In genomic region chr21:42411197-42411869, GRCh38 we compare ENCODE assay signal across 15 cellular contexts. TPM values are rescaled to one million over a fixed set of nuclear protein-coding genes. Genes with fewer than 3 reads are reported as not detected.
DNase-seq lines count a peak whose midpoint lies in the region; ATAC-seq and TF ChIP-seq lines count a peak whose summit lies in the region.
"Had no signal": no experiment of that assay in that cellular context is flagged by ENCODE, and none has a peak within 500 bp of the region (broad histone marks: within the 10 kb centered on the region; RNA-seq: fewer than 3 reads in every experiment).

No MANE protein-coding gene starts in this region.

- no peak overlapping the region for H3K4ac ChIP-seq in H9 (ENCODE audit: low read depth, low read length)

- H3K27ac Mint-ChIP-seq in activated naive CD8-positive, alpha-beta T cell treated with anti-CD3 and anti-CD28 coated beads for 36 hours, result no peak overlapping the region
- H3K27ac Mint-ChIP-seq in activated naive CD8-positive, alpha-beta T cell treated with anti-CD3 and anti-CD28 coated beads, Interleukin-2, amount 50 U/mL, for 24 hours, result no peak overlapping the region
- H3K27ac Mint-ChIP-seq in H9 (no peak overlapping the region), WTC11 (no peak overlapping the region), osteocyte (ENCODE audit: unreplicated experiment) (no peak overlapping the region)
- H3K27ac Mint-ChIP-seq: activated CD4-positive, alpha-beta T cell treated with anti-CD3 and anti-CD28 coated beads, Interleukin-2, amount 10 ng/mL, durations not matched to agents 24 days and 14 days; CD8-positive, alpha-beta memory T cell had no signal

- H2BK5ac ChIP-seq in H9 (ENCODE audit: insufficient read length, low read length), result no peak overlapping the region

- no peaks in the 10 kb centered on the region for H4K20me1 ChIP-seq in H9 (ENCODE audit: control insufficient read depth, insufficient read depth, insufficient read length)

- H3K18ac ChIP-seq in H9 (ENCODE audit: insufficient read length, low read depth, low read length), result no peak overlapping the region

- H3K4me1 ChIP-seq in H9 (ENCODE audit: insufficient read depth, low read length), result no peaks in the 10 kb centered on the region
- H3K4me1 ChIP-seq: lower lobe of right lung had no signal

- no peaks in the 10 kb centered on the region for H3K23me2 ChIP-seq in H9 (ENCODE audit: insufficient read length, low read depth, low read length, poor library complexity, severe bottlenecking)

- no peak overlapping the region for H2AFZ ChIP-seq in H9 (ENCODE audit: low read length)

- no peaks in the 10 kb centered on the region for H3K79me2 ChIP-seq in H9 (ENCODE audit: insufficient read depth, low read length)

- no peak overlapping the region for H4K8ac ChIP-seq in H9 (replicated peaks; ENCODE audit: insufficient read length, low read depth, low read length)

- H3K9ac ChIP-seq in H9 (ENCODE audit: extremely low read depth, insufficient read length, low read length), result no peak overlapping the region

- H3K27me3 Mint-ChIP-seq in activated naive CD8-positive, alpha-beta T cell treated with anti-CD3 and anti-CD28 coated beads for 36 hours, result no peaks in the 10 kb centered on the region
- no peaks in the 10 kb centered on the region for H3K27me3 Mint-ChIP-seq in activated naive CD8-positive, alpha-beta T cell treated with anti-CD3 and anti-CD28 coated beads, Interleukin-2, amount 50 U/mL, for 24 hours
- H3K27me3 Mint-ChIP-seq in H9 (ENCODE audit: low read depth) (peaks cover 4% of the 10 kb centered on the region), WTC11 (ENCODE audit: low read depth) (no peaks in the 10 kb centered on the region), osteocyte (ENCODE audit: unreplicated experiment) (peaks cover 25% of the 10 kb centered on the region)
- H3K27me3 Mint-ChIP-seq: activated CD4-positive, alpha-beta T cell treated with anti-CD3 and anti-CD28 coated beads, Interleukin-2, amount 10 ng/mL, durations not matched to agents 24 days and 14 days; CD8-positive, alpha-beta memory T cell; stimulated activated naive CD8-positive, alpha-beta T cell treated with anti-CD3 and anti-CD28 coated beads, Interleukin-15, Interleukin-2, amounts not matched to agents 100 ng/mL and 50 ng/mL, for 24 hours had no signal

- peak; percentile 53 for TF ChIP-seq CTCF in H9 (conservative IDR thresholded peaks at IDR 0.05)
- no peak for TF ChIP-seq CTCF in WTC11 (IDR thresholded peaks at IDR 0.05)
- TF ChIP-seq CTCF in osteocyte (IDR thresholded peaks at IDR 0.05), result peak; percentile 19

- POLR2A ChIA-PET in WTC11 (lab: Charles Lee), result no interaction called here

- H3T11ph ChIP-seq in H9 (ENCODE audit: low read length), result no peak overlapping the region

- no peak overlapping the region for H3K27ac ChIP-seq in H9 (ENCODE audit: insufficient read length, low read depth, low read length)
- H3K27ac ChIP-seq: lower lobe of right lung, SJSA1 had no signal

- H4K91ac ChIP-seq in H9 (ENCODE audit: insufficient read length, low read depth, low read length), result no peak overlapping the region

- no peak overlapping the region for H2BK120ac ChIP-seq in H9 (ENCODE audit: low read depth, low read length, poor library complexity, severe bottlenecking)

- DNase-seq in activated naive CD8-positive, alpha-beta T cell treated with anti-CD3 and anti-CD28 coated beads for 36 hours, result peak; percentile 40
- DNase-seq in activated naive CD8-positive, alpha-beta T cell treated with anti-CD3 and anti-CD28 coated beads, Interleukin-2, amount 50 U/mL, for 24 hours, result no peak
- DNase-seq in H9, result peak; percentile 53
- peak; percentile 47 for DNase-seq in WTC11 (ENCODE audit: low spot score)
- no peak for DNase-seq in osteocyte (ENCODE audit: extremely low spot score, unreplicated experiment)
- DNase-seq in DMS53 (lab: John Stamatoyannopoulos, UW), result no peak
- DNase-seq in NCI-H1417 treated with DMSO at 0.1 percent for 48 hours (lab: John Stamatoyannopoulos, UW), result no peak
- DNase-seq: activated CD4-positive, alpha-beta T cell treated with anti-CD3 and anti-CD28 coated beads, Interleukin-2, amount 10 ng/mL, durations not matched to agents 24 days and 14 days; lower lobe of right lung; NCI-H345; nucleus accumbens had no signal

- H2AK5ac ChIP-seq in H9 (ENCODE audit: insufficient read length, low read length), result no peak overlapping the region

- no peaks in the 10 kb centered on the region for H3K27me3 ChIP-seq in H9 (ENCODE audit: insufficient read depth, low read length)
- H3K27me3 ChIP-seq: SJSA1 had no signal

- H3K79me1 ChIP-seq in H9 (ENCODE audit: insufficient read depth, low read depth, low read length, poor library complexity, severe bottlenecking), result no peaks in the 10 kb centered on the region

- H3K9me3 Mint-ChIP-seq in activated naive CD8-positive, alpha-beta T cell treated with anti-CD3 and anti-CD28 coated beads for 36 hours, result no peaks in the 10 kb centered on the region
- H3K9me3 Mint-ChIP-seq in activated naive CD8-positive, alpha-beta T cell treated with anti-CD3 and anti-CD28 coated beads, Interleukin-2, amount 50 U/mL, for 24 hours, result no peaks in the 10 kb centered on the region
- H3K9me3 Mint-ChIP-seq in H9, result no peaks in the 10 kb centered on the region; a peak in 1 of 5 replicates
- H3K9me3 Mint-ChIP-seq in WTC11, result no peaks in the 10 kb centered on the region
- H3K9me3 Mint-ChIP-seq in osteocyte (ENCODE audit: unreplicated experiment), result no peaks in the 10 kb centered on the region
- H3K9me3 Mint-ChIP-seq: activated CD4-positive, alpha-beta T cell treated with anti-CD3 and anti-CD28 coated beads, Interleukin-2, amount 10 ng/mL, durations not matched to agents 24 days and 14 days; CD8-positive, alpha-beta memory T cell; stimulated activated naive CD8-positive, alpha-beta T cell treated with anti-CD3 and anti-CD28 coated beads, Interleukin-15, Interleukin-2, amounts not matched to agents 100 ng/mL and 50 ng/mL, for 24 hours had no signal

- H4K5ac ChIP-seq in H9 (ENCODE audit: insufficient read length, low read depth, low read length), result no peak overlapping the region

- no peak overlapping the region for H2BK15ac ChIP-seq in H9 (ENCODE audit: low read depth, low read length)

- H3K9me3 ChIP-seq in H9 (ENCODE audit: control insufficient read depth, low read depth, low read length), result no peaks in the 10 kb centered on the region
- H3K9me3 ChIP-seq: lower lobe of right lung had no signal

- no peak overlapping the region for H3K14ac ChIP-seq in H9 (ENCODE audit: insufficient read depth, low read length)

- H3K36me3 Mint-ChIP-seq in activated naive CD8-positive, alpha-beta T cell treated with anti-CD3 and anti-CD28 coated beads for 36 hours, result peaks cover 60% of the 10 kb centered on the region
- H3K36me3 Mint-ChIP-seq in activated naive CD8-positive, alpha-beta T cell treated with anti-CD3 and anti-CD28 coated beads, Interleukin-2, amount 50 U/mL, for 24 hours (ENCODE audit: low read depth), result peaks cover 49% of the 10 kb centered on the region
- H3K36me3 Mint-ChIP-seq in H9 (ENCODE audit: insufficient read depth in 1 of 3, low read depth in 3 of 3), result no peaks in the 10 kb centered on the region
- H3K36me3 Mint-ChIP-seq in WTC11, result no peaks in the 10 kb centered on the region
- H3K36me3 Mint-ChIP-seq in osteocyte (ENCODE audit: unreplicated experiment), result no peaks in the 10 kb centered on the region

- no peak overlapping the region for H3K23ac ChIP-seq in H9 (ENCODE audit: insufficient read length, low read depth, low read length)

- H3K4me1 Mint-ChIP-seq in activated naive CD8-positive, alpha-beta T cell treated with anti-CD3 and anti-CD28 coated beads for 36 hours, result peaks cover 65% of the 10 kb centered on the region
- peaks cover 36% of the 10 kb centered on the region for H3K4me1 Mint-ChIP-seq in activated naive CD8-positive, alpha-beta T cell treated with anti-CD3 and anti-CD28 coated beads, Interleukin-2, amount 50 U/mL, for 24 hours
- H3K4me1 Mint-ChIP-seq in H9 (peaks cover 10 to 14% of the 10 kb centered on the region in 2 experiments), WTC11 (0 out of 2 replicates have a peak, but pooled peaks cover 2% of the 10 kb centered on the region), osteocyte (ENCODE audit: unreplicated experiment) (peaks cover 5% of the 10 kb centered on the region)

- H2BK12ac ChIP-seq in H9 (ENCODE audit: insufficient read length, low read depth, low read length), result no peak overlapping the region

- H3K4me2 ChIP-seq in H9 (ENCODE audit: insufficient read depth, insufficient read length, low read length), result no peak overlapping the region

- CTCF ChIA-PET in WTC11 (lab: Charles Lee), result interaction anchor here (0.6 to 1.6 kb wide), 18 partner anchors 10 to 266 kb away, joined by 3 to 17 read pairs (median 4); partner anchors contain the start of gene SLC37A1

- no peak overlapping the region for H3K4me3 Mint-ChIP-seq in activated naive CD8-positive, alpha-beta T cell treated with anti-CD3 and anti-CD28 coated beads for 36 hours
- H3K4me3 Mint-ChIP-seq in activated naive CD8-positive, alpha-beta T cell treated with anti-CD3 and anti-CD28 coated beads, Interleukin-2, amount 50 U/mL, for 24 hours, result no peak overlapping the region
- H3K4me3 Mint-ChIP-seq in H9, result no peak overlapping the region
- H3K4me3 Mint-ChIP-seq in WTC11, result no peak overlapping the region
- no peak overlapping the region for H3K4me3 Mint-ChIP-seq in osteocyte (ENCODE audit: unreplicated experiment)
- H3K4me3 Mint-ChIP-seq: activated CD4-positive, alpha-beta T cell treated with anti-CD3 and anti-CD28 coated beads, Interleukin-2, amount 10 ng/mL, durations not matched to agents 24 days and 14 days; stimulated activated naive CD8-positive, alpha-beta T cell treated with anti-CD3 and anti-CD28 coated beads, Interleukin-15, Interleukin-2, amounts not matched to agents 100 ng/mL and 50 ng/mL, for 24 hours had no signal

- no peak for ATAC-seq in activated naive CD8-positive, alpha-beta T cell treated with anti-CD3 and anti-CD28 coated beads, Interleukin-2, amount 50 U/mL, for 24 hours
- ATAC-seq in WTC11 (peak; percentile 88), HG03139 (IDR thresholded peaks at IDR 0.05; ENCODE audit: unreplicated experiment) (no peak)
- ATAC-seq: lower lobe of right lung had no signal

- no peak overlapping the region for H2BK20ac ChIP-seq in H9 (ENCODE audit: low read depth, low read length, poor library complexity, severe bottlenecking)

- no peak overlapping the region for H3K56ac ChIP-seq in H9 (ENCODE audit: insufficient read length, low read depth, low read length)

- WGBS in H9 (ENCODE audit: extremely low coverage, insufficient read length, low lambda C conversion rate), result no CpG with 5 or more reads among the region's 7 CpGs

RNA-seq across cellular contexts. Expression of gene UBASH3A, which starts 7.6 kb away (rescaled TPM):
- 10 to 100 TPM; 38.9 to 41.1 TPM for total RNA-seq in activated naive CD8-positive, alpha-beta T cell treated with anti-CD3 and anti-CD28 coated beads for 36 hours
- total RNA-seq in H9 (2021) (not detected in 2 replicates), WTC11 (2021) (0.09 TPM in 1 of 3 replicates, not detected in the others), osteocyte (not detected in 2 replicates)
- total RNA-seq: SJSA1 had no signal

RNA-seq across cellular contexts. Expression of gene TMPRSS3, which starts 15.5 kb away (rescaled TPM):
- total RNA-seq in activated naive CD8-positive, alpha-beta T cell treated with anti-CD3 and anti-CD28 coated beads for 36 hours, result 10 to 100 TPM; 49.1 to 50.7 TPM
- total RNA-seq in H9 (2021), result 0.31 and 0.44 TPM in 2 replicates
- 0.25 to 0.39 TPM (median 0.27 TPM) in 3 replicates for total RNA-seq in WTC11 (2021)
- total RNA-seq in osteocyte, result not detected in 2 replicates

RNA-seq across cellular contexts. Expression of gene TFF1, which starts 45.0 kb away (rescaled TPM):
- not detected for total RNA-seq in activated naive CD8-positive, alpha-beta T cell treated with anti-CD3 and anti-CD28 coated beads for 36 hours
- not detected in 2 replicates for total RNA-seq in H9 (2021)
- 0.53 to 0.98 TPM (median 0.81 TPM) in 3 replicates for total RNA-seq in WTC11 (2021)
- total RNA-seq in osteocyte, result not detected in 2 replicates
- total RNA-seq: activated CD4-positive, alpha-beta T cell treated with anti-CD3 and anti-CD28 coated beads, Interleukin-2, amount 10 ng/mL, durations not matched to agents 24 days and 14 days; CD8-positive, alpha-beta memory T cell; lower lobe of right lung; SJSA1 had no signal

Comparison
In these comparisons a context has a peak if more than half of its experiments do, and no peak if none do; other contexts are left out.
1. DNase-seq: peak in activated naive CD8-positive, alpha-beta T cell treated with anti-CD3 and anti-CD28 coated beads for 36 hours (single experiment), H9 (single experiment) and WTC11 (single experiment); none in activated naive CD8-positive, alpha-beta T cell treated with anti-CD3 and anti-CD28 coated beads, Interleukin-2, amount 50 U/mL, for 24 hours (single experiment), osteocyte (single experiment), DMS53 (single experiment) and NCI-H1417 treated with DMSO at 0.1 percent for 48 hours (single experiment).
2. RNA of gene UBASH3A, which starts 7.6 kb away (total RNA-seq): 38.9 to 41.1 TPM in activated naive CD8-positive, alpha-beta T cell treated with anti-CD3 and anti-CD28 coated beads for 36 hours; not detected in H9, 0.09 TPM in WTC11 and not detected in osteocyte; every median in the first group is over 10 times any median in the second.
3. RNA of gene TMPRSS3, which starts 15.5 kb away (total RNA-seq): 49.1 to 50.7 TPM in activated naive CD8-positive, alpha-beta T cell treated with anti-CD3 and anti-CD28 coated beads for 36 hours; 0.25 to 0.39 TPM in WTC11, 0.31 to 0.44 TPM in H9 and not detected in osteocyte; every median in the first group is over 10 times any median in the second.